In genomic region chr18:60404686-60405085, GRCh38 we compare ENCODE assay signal across 23 cellular contexts. TPM values are rescaled to one million over a fixed set of nuclear protein-coding genes. Genes with fewer than 3 reads are reported as not detected.
DNase-seq lines count a peak whose midpoint lies in the region; ATAC-seq and TF ChIP-seq lines count a peak whose summit lies in the region.
"Had no signal": no experiment of that assay in that cellular context is flagged by ENCODE, and none has a peak within 500 bp of the region (broad histone marks: within the 10 kb centered on the region; RNA-seq: fewer than 3 reads in every experiment).

No MANE protein-coding gene starts in this region.

- H3K27me3 Mint-ChIP-seq in stimulated activated memory B cell treated with anti-CD40 and anti-IgM and Interleukin-4, amounts not matched to agents 10 μg/mL and 1 μg/mL and 100 μg/mL, for 72 hours = peaks cover 17% of the 10 kb centered on the region
- H3K27me3 Mint-ChIP-seq: CD4-positive, alpha-beta memory T cell had no signal

- peak; percentile 8 for DNase-seq in EH (ENCODE audit: low read depth)
- peak; percentile 78 for DNase-seq in HT1080 (ENCODE audit: low read depth)
- no peak for DNase-seq in GM20000 (ENCODE audit: low spot score)
- no peak for DNase-seq in NCI-H510A (lab: John Stamatoyannopoulos, UW)
- no peak for DNase-seq in right atrium auricular region (ENCODE audit: low spot score)
- DNase-seq in stimulated activated CD4-positive, alpha-beta T cell treated with anti-CD3 and anti-CD28 coated beads, Interleukin-4, amount 100 ng/mL, for 4 hours = no peak
- DNase-seq: 8988T; ACHN; C1 segment of cervical spinal cord; Calu3; CD4-positive, alpha-beta memory T cell; COR-L47; DMS53; DND-41; GF-D8; GM23248; H9 had no signal

- H2AFZ ChIP-seq in OCI-LY3 (ENCODE audit: low read depth, low read length) = peak overlapping the region; percentile 30; the same call in 1 of the 2 replicates
- H2AFZ ChIP-seq: GM23248 had no signal

- H3K27me3 ChIP-seq in OCI-LY3 (ENCODE audit: low read depth, low read length) = peaks cover 10% of the 10 kb centered on the region
- H3K27me3 ChIP-seq in right atrium auricular region = no peaks in the 10 kb centered on the region

- peaks cover 7% of the 10 kb centered on the region for H3K4me1 Mint-ChIP-seq in stimulated activated memory B cell treated with anti-CD40 and anti-IgM and Interleukin-4, amounts not matched to agents 10 μg/mL and 1 μg/mL and 100 μg/mL, for 72 hours
- H3K4me1 Mint-ChIP-seq: CD4-positive, alpha-beta memory T cell had no signal

- peak overlapping the region; percentile 46 for H3K4me2 ChIP-seq in OCI-LY3 (ENCODE audit: low read length)
- H3K4me2 ChIP-seq: A549 had no signal

- no peaks in the 10 kb centered on the region for H4K20me1 ChIP-seq in OCI-LY3 (ENCODE audit: insufficient read depth, low read length)

- no peaks in the 10 kb centered on the region for H3K79me2 ChIP-seq in OCI-LY3 (ENCODE audit: low read length)

- H3K36me3 ChIP-seq in OCI-LY3 (replicated peaks; ENCODE audit: low read depth, low read length) (no peaks in the 10 kb centered on the region), right atrium auricular region (no peaks in the 10 kb centered on the region)

- no peak overlapping the region for H3K9ac ChIP-seq in OCI-LY3 (ENCODE audit: low read length)
- H3K9ac ChIP-seq: GM23248 had no signal

- TF ChIP-seq CTCF in OCI-LY3 (IDR thresholded peaks at IDR 0.05; ENCODE audit: low read depth, low read length) = no peak
- TF ChIP-seq CTCF in GM20000 (IDR thresholded peaks at IDR 0.05; ENCODE audit: extremely low read depth, missing control alignments) = no peak
- TF ChIP-seq CTCF in right atrium auricular region (IDR thresholded peaks at IDR 0.05) = no peak

- H3K4me3 ChIP-seq in OCI-LY3 (ENCODE audit: low read length) = peak overlapping the region; percentile 33
- H3K4me3 ChIP-seq in right atrium auricular region = no peak overlapping the region
- H3K4me3 ChIP-seq: A549, GM23248 had no signal

- H3K27ac ChIP-seq in OCI-LY3 (ENCODE audit: low read length) = no peak overlapping the region
- no peak overlapping the region for H3K27ac ChIP-seq in right atrium auricular region
- H3K27ac ChIP-seq: A549, GM23248 had no signal

- H3K4me3 Mint-ChIP-seq in stimulated activated memory B cell treated with anti-CD40 and anti-IgM and Interleukin-4, amounts not matched to agents 10 μg/mL and 1 μg/mL and 100 μg/mL, for 72 hours = no peak overlapping the region
- H3K4me3 Mint-ChIP-seq: CD4-positive, alpha-beta memory T cell; H9 had no signal

- H3K9me3 Mint-ChIP-seq in stimulated activated memory B cell treated with anti-CD40 and anti-IgM and Interleukin-4, amounts not matched to agents 10 μg/mL and 1 μg/mL and 100 μg/mL, for 72 hours = peaks cover 2% of the 10 kb centered on the region
- H3K9me3 Mint-ChIP-seq: H9 had no signal

- H3K4me1 ChIP-seq in OCI-LY3 (ENCODE audit: low read length) = peaks cover 8% of the 10 kb centered on the region
- no peaks in the 10 kb centered on the region for H3K4me1 ChIP-seq in right atrium auricular region
- H3K4me1 ChIP-seq: A549 had no signal

- H3K36me3 Mint-ChIP-seq in stimulated activated memory B cell treated with anti-CD40 and anti-IgM and Interleukin-4, amounts not matched to agents 10 μg/mL and 1 μg/mL and 100 μg/mL, for 72 hours = no peaks in the 10 kb centered on the region
- H3K36me3 Mint-ChIP-seq: CD4-positive, alpha-beta memory T cell had no signal

- no peak overlapping the region for H3K27ac Mint-ChIP-seq in stimulated activated memory B cell treated with anti-CD40 and anti-IgM and Interleukin-4, amounts not matched to agents 10 μg/mL and 1 μg/mL and 100 μg/mL, for 72 hours
- H3K27ac Mint-ChIP-seq: CD4-positive, alpha-beta memory T cell; H9 had no signal

- H3K9me3 ChIP-seq in OCI-LY3 (ENCODE audit: insufficient read depth, low read length) (no peaks in the 10 kb centered on the region), right atrium auricular region (no peaks in the 10 kb centered on the region)
- H3K9me3 ChIP-seq: A549 had no signal

- ATAC-seq in stimulated activated memory B cell treated with anti-CD40 and anti-IgM and Interleukin-4, amounts not matched to agents 10 μg/mL and 1 μg/mL and 100 μg/mL, for 72 hours = peak; percentile 41
- ATAC-seq: A549, HCT116 had no signal

RNA-seq across cellular contexts. Expression of gene MC4R, which starts 32.1 kb away (rescaled TPM):
- total RNA-seq in HT1080 (2014; rRNA removed; shearing (Covaris generic)) = not detected in 2 replicates
- not detected in 2 replicates for polyA plus RNA-seq in HT1080 (2015; cell fraction: cytosol; rRNA removed)
- polyA plus RNA-seq in HT1080 (2015; cell fraction: nucleus; rRNA removed) = not detected in 2 replicates
- not detected for total RNA-seq in right atrium auricular region
- total RNA-seq: Calu3; CD4-positive, alpha-beta memory T cell; G401; H9 had no signal
- polyA plus RNA-seq: BJ; CD4-positive, alpha-beta memory T cell had no signal

Comparison
In these comparisons a context has a peak if more than half of its experiments do, and no peak if none do; other contexts are left out.
1. DNase-seq: peak in EH (single experiment) and HT1080 (single experiment); none in GM20000 (single experiment), NCI-H510A (single experiment), right atrium auricular region (single experiment) and stimulated activated CD4-positive, alpha-beta T cell treated with anti-CD3 and anti-CD28 coated beads, Interleukin-4, amount 100 ng/mL, for 4 hours (0 of 2).